9 cellular contexts compared by ENCODE assay signal in genomic region chr2:173961346-173961705, GRCh38. TPM values are rescaled to one million over a fixed set of nuclear protein-coding genes. Genes with fewer than 3 reads are reported as not detected.
A peak's percentile ranks its signal among the peaks of the same experiment; 100 is the strongest.
DNase-seq lines count a peak whose midpoint lies in the region; ATAC-seq and TF ChIP-seq lines count a peak whose summit lies in the region.
"Had no signal": no experiment of that assay in that cellular context is flagged by ENCODE, and none has a peak within 500 bp of the region (broad histone marks: within the 10 kb centered on the region; RNA-seq: fewer than 3 reads in every experiment).

No MANE protein-coding gene starts in this region.

- no peak overlapping the region for H2AFZ ChIP-seq in mammary epithelial cell (ENCODE audit: low read depth, low read length)
- no peak overlapping the region for H2AFZ ChIP-seq in smooth muscle cell (ENCODE audit: low read depth)

- peak overlapping the region; percentile 99 for H3K4me3 Mint-ChIP-seq in activated CD4-positive, alpha-beta T cell treated with anti-CD3 and anti-CD28 coated beads, Interleukin-2, amount 10 ng/mL, durations not matched to agents 7 days and 5 days

- ATAC-seq in GM18909 (IDR thresholded peaks at IDR 0.05; ENCODE audit: poor library complexity, unreplicated experiment), result no peak

- no peaks in the 10 kb centered on the region for H3K27me3 Mint-ChIP-seq in activated CD4-positive, alpha-beta T cell treated with anti-CD3 and anti-CD28 coated beads, Interleukin-2, amount 10 ng/mL, durations not matched to agents 7 days and 5 days

- POLR2A ChIA-PET in activated CD4-positive, alpha-beta T cell treated with anti-CD3 and anti-CD28 coated beads, Interleukin-2, amount 10 ng/mL, durations not matched to agents 7 days and 5 days (lab: Charles Lee), result no interaction called here

- H3K27me3 ChIP-seq in mammary epithelial cell (ENCODE audit: insufficient read depth, low read length) (no peaks in the 10 kb centered on the region), smooth muscle cell (ENCODE audit: low read depth) (no peaks in the 10 kb centered on the region)

- H3K9me3 ChIP-seq in mammary epithelial cell (replicated peaks; ENCODE audit: insufficient read depth, low read length) (no peaks in the 10 kb centered on the region), smooth muscle cell (replicated peaks; ENCODE audit: low read depth) (no peaks in the 10 kb centered on the region)

- H4K20me1 ChIP-seq in mammary epithelial cell (ENCODE audit: insufficient read depth, low read length), result no peaks in the 10 kb centered on the region
- peaks cover 68% of the 10 kb centered on the region for H4K20me1 ChIP-seq in smooth muscle cell (ENCODE audit: low read depth)

- WGBS in mammary epithelial cell (ENCODE audit: low coverage, missing lambda C conversion rate), result 100% methylated on average over 1 of the region's 1 CpG
- 97% methylated on average over 1 of the region's 1 CpG for WGBS in smooth muscle cell (ENCODE audit: low lambda C conversion rate)

- no peak for TF ChIP-seq CTCF in mammary epithelial cell (conservative IDR thresholded peaks at IDR 0.05 in 1 of 2, IDR thresholded peaks at IDR 0.05 in 1 of 2; ENCODE audit: extremely low read depth in 1 of 2, insufficient read depth in 1 of 2, low read depth in 1 of 2, low read length in 2 of 2)
- no peak for TF ChIP-seq CTCF in smooth muscle cell (IDR thresholded peaks at IDR 0.05; ENCODE audit: borderline replicate concordance, insufficient read depth, poor library complexity, severe bottlenecking)

- H3K79me2 ChIP-seq in mammary epithelial cell (ENCODE audit: insufficient read depth, low read length) (peaks cover 78% of the 10 kb centered on the region), smooth muscle cell (ENCODE audit: low read depth) (peaks cover 70% of the 10 kb centered on the region)

- H3K36me3 ChIP-seq in mammary epithelial cell (ENCODE audit: insufficient read depth, low read length), result no peaks in the 10 kb centered on the region
- no peaks in the 10 kb centered on the region for H3K36me3 ChIP-seq in smooth muscle cell (ENCODE audit: low read depth)

- H3K9ac ChIP-seq in mammary epithelial cell (ENCODE audit: insufficient read depth, low read length) (no peak overlapping the region), smooth muscle cell (ENCODE audit: low read depth) (no peak overlapping the region)

- H3F3A ChIP-seq in smooth muscle cell (ENCODE audit: low read depth), result peaks cover 24% of the 10 kb centered on the region

- no peak for DNase-seq in activated CD4-positive, alpha-beta T cell treated with anti-CD3 and anti-CD28 coated beads, Interleukin-2, amount 10 ng/mL, durations not matched to agents 7 days and 5 days
- DNase-seq in activated CD4-positive, alpha-beta T cell treated with anti-CD3 and anti-CD28 coated beads, Interleukin-2, amount 50 U/mL, for 1 hour, result no peak
- DNase-seq in NCI-H2081 treated with DMSO at 0.1 percent for 48 hours (lab: John Stamatoyannopoulos, UW), result peak; percentile 58
- DNase-seq in mammary epithelial cell, result no peak
- no peak for DNase-seq in smooth muscle cell (lab: John Stamatoyannopoulos, UW; ENCODE audit: unreplicated experiment)
- DNase-seq in globus pallidus (ENCODE audit: low spot score), result no peak
- DNase-seq in dedifferentiated amniotic fluid mesenchymal stem cell (ENCODE audit: extremely low spot score), result no peak
- DNase-seq: nucleus accumbens had no signal

- CTCF ChIA-PET in activated CD4-positive, alpha-beta T cell treated with anti-CD3 and anti-CD28 coated beads, Interleukin-2, amount 10 ng/mL, durations not matched to agents 7 days and 5 days (lab: Charles Lee), result interaction anchor here (1.0 kb wide), 1 partner anchor 29 kb away, joined by 4 read pairs; no protein-coding TSS in a partner anchor
- CTCF ChIA-PET in mammary epithelial cell (lab: Charles Lee; ENCODE audit: low non-redundant PET), result no interaction called here

- peaks cover 55% of the 10 kb centered on the region for H3K36me3 Mint-ChIP-seq in activated CD4-positive, alpha-beta T cell treated with anti-CD3 and anti-CD28 coated beads, Interleukin-2, amount 10 ng/mL, durations not matched to agents 7 days and 5 days (ENCODE audit: low read depth)

- peaks cover 55% of the 10 kb centered on the region for H3K4me1 Mint-ChIP-seq in activated CD4-positive, alpha-beta T cell treated with anti-CD3 and anti-CD28 coated beads, Interleukin-2, amount 10 ng/mL, durations not matched to agents 7 days and 5 days

- H3K4me1 ChIP-seq in mammary epithelial cell (ENCODE audit: insufficient read depth, low read length), result peaks cover 8% of the 10 kb centered on the region
- peaks cover 40% of the 10 kb centered on the region for H3K4me1 ChIP-seq in smooth muscle cell (ENCODE audit: low read depth)

- peak overlapping the region; percentile 77 for H3K4me2 ChIP-seq in mammary epithelial cell (ENCODE audit: insufficient read depth, low read depth, low read length)
- peak overlapping the region; percentile 94 for H3K4me2 ChIP-seq in smooth muscle cell

- H3K9me3 Mint-ChIP-seq in activated CD4-positive, alpha-beta T cell treated with anti-CD3 and anti-CD28 coated beads, Interleukin-2, amount 10 ng/mL, durations not matched to agents 7 days and 5 days, result peaks cover 7% of the 10 kb centered on the region

- H3K4me3 ChIP-seq in mammary epithelial cell (replicated peaks in 1 of 3; ENCODE audit: insufficient read depth in 1 of 3, low read depth in 2 of 3, low read length in 3 of 3) (peak overlapping the region in 2 of 3 experiments; percentile 96 to 98), smooth muscle cell (peak overlapping the region; percentile 66)

- dilution Hi-C loops in mammary epithelial cell (cut with HindIII; ENCODE audit: low sequenced_read_pairs), result no loop called here

- intact Hi-C loops in mammary epithelial cell (cut with micrococcal nuclease), result loop anchor here (5.0 kb wide), 2 partner anchors 69 to 209 kb away; no protein-coding TSS in a partner anchor

- BruUV-seq in mammary epithelial cell (replicated peaks; lab: Mats Ljungman, UMichigan), result no TSS peak

- in situ Hi-C loops in mammary epithelial cell (cut with MboI; ENCODE audit: low sequenced_read_pairs in 2 of 2), result no loop called here

- H3K27ac ChIP-seq in mammary epithelial cell (ENCODE audit: insufficient read depth, low read depth, low read length), result no peak overlapping the region
- peak overlapping the region; percentile 98 for H3K27ac ChIP-seq in smooth muscle cell (ENCODE audit: low read depth)

- peak overlapping the region; percentile 57 for H3K27ac Mint-ChIP-seq in activated CD4-positive, alpha-beta T cell treated with anti-CD3 and anti-CD28 coated beads, Interleukin-2, amount 10 ng/mL, durations not matched to agents 7 days and 5 days

RNA-seq across cellular contexts. Expression of gene SP3, which starts 3.8 kb away (rescaled TPM):
- 100 to 1,000 TPM; 105 to 109 TPM for total RNA-seq in activated CD4-positive, alpha-beta T cell treated with anti-CD3 and anti-CD28 coated beads, Interleukin-2, amount 10 ng/mL, durations not matched to agents 7 days and 5 days
- total RNA-seq in mammary epithelial cell (10 to 100 TPM; 64.1 to 79.5 TPM), smooth muscle cell (84.5 and 109 TPM in 2 replicates)
- polyA plus RNA-seq in mammary epithelial cell (28.5 TPM), smooth muscle cell (24.5 and 31.4 TPM in 2 replicates)
- 87.4 TPM for polyA minus RNA-seq in mammary epithelial cell
